ENCODE assay signal across 31 cellular contexts in the genomic region with DNA sequence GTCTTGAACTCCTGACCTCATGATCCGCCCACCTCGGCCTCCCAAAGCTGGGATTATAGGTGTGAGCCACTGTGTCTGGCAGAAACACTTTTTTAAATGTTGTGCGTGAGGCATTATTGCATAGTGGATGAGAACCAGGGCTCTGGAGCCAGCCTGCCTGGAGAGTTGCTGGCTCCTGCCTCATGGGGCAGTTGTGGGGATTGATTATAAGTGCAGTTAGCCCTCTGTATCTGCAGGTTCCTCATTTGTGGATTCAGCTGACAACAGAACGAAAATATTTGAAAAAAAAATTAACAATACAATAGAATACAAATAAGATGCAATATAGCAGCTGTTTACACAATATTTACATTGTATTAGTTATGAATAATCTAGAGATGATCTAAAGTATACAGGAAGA.
DNase-seq lines count a peak whose midpoint lies in the region; ATAC-seq, FAIRE-seq and TF ChIP-seq lines count a peak whose summit lies in the region.
"Had no signal": no experiment of that assay in that cellular context is flagged by ENCODE, and none has a peak within 500 bp of the region (broad histone marks: within the 10 kb centered on the region; RNA-seq: fewer than 3 reads in every experiment).

No MANE protein-coding gene starts in this region.

- H3K9ac ChIP-seq in K562 (ENCODE audit: insufficient read depth in 1 of 2, low read depth in 2 of 2, low read length in 2 of 2), result no peak overlapping the region
- H3K9ac ChIP-seq: KMS-11 had no signal

- no peak for TF ChIP-seq POLR2A in K562 (conservative IDR thresholded peaks at IDR 0.05)

- H3K27me3 Mint-ChIP-seq in stimulated activated naive CD8-positive, alpha-beta T cell treated with anti-CD3 and anti-CD28 coated beads, Interleukin-15, Interleukin-2, amounts not matched to agents 100 ng/mL and 50 ng/mL, for 24 hours, result no peaks in the 10 kb centered on the region
- no peaks in the 10 kb centered on the region for H3K27me3 Mint-ChIP-seq in stimulated activated naive CD8-positive, alpha-beta T cell treated with anti-CD3 and anti-CD28 coated beads, Interleukin-15, amount 100 ng/mL, for 72 hours
- H3K27me3 Mint-ChIP-seq: brain had no signal

- H3K9me3 ChIP-seq in OCI-LY7 (ENCODE audit: low read length) (no peaks in the 10 kb centered on the region), K562 (replicated peaks; ENCODE audit: control insufficient read depth, insufficient read depth, low read depth, low read length) (no peaks in the 10 kb centered on the region)
- H3K9me3 ChIP-seq: esophagus squamous epithelium, heart left ventricle, stomach, tibial artery had no signal

- H4K20me1 ChIP-seq in OCI-LY7 (ENCODE audit: insufficient read depth, low read length), result no peaks in the 10 kb centered on the region; the same call in 1 of the 2 replicates
- peaks cover 4% of the 10 kb centered on the region for H4K20me1 ChIP-seq in K562 (replicated peaks; ENCODE audit: control insufficient read depth, insufficient read depth, low read length)

- H3K4me1 ChIP-seq in OCI-LY7 (ENCODE audit: insufficient read depth, low read length, poor library complexity, severe bottlenecking) (peaks cover 85% of the 10 kb centered on the region), K562 (replicated peaks in 1 of 2; ENCODE audit: control insufficient read depth in 2 of 2, insufficient read depth in 2 of 2, low read length in 2 of 2) (peaks cover 23 to 64% of the 10 kb centered on the region in 2 experiments)

- peaks cover 10% of the 10 kb centered on the region for H3K36me3 Mint-ChIP-seq in stimulated activated naive CD8-positive, alpha-beta T cell treated with anti-CD3 and anti-CD28 coated beads, Interleukin-15, Interleukin-2, amounts not matched to agents 100 ng/mL and 50 ng/mL, for 24 hours (ENCODE audit: low read depth)
- H3K36me3 Mint-ChIP-seq: natural killer cell had no signal

- H3K27me3 ChIP-seq in K562 (ENCODE audit: control insufficient read depth in 2 of 2, insufficient read depth in 2 of 2, low read length in 2 of 2), result no peaks in the 10 kb centered on the region
- H3K27me3 ChIP-seq: esophagus squamous epithelium, foreskin keratinocyte, heart left ventricle, stomach, tibial artery had no signal

- peak overlapping the region; percentile 56 for H3K27ac Mint-ChIP-seq in stimulated activated naive CD8-positive, alpha-beta T cell treated with anti-CD3 and anti-CD28 coated beads, Interleukin-15, Interleukin-2, amounts not matched to agents 100 ng/mL and 50 ng/mL, for 24 hours
- peak overlapping the region in 1 of 2 donors; percentile 60 for H3K27ac Mint-ChIP-seq in stimulated activated naive CD8-positive, alpha-beta T cell treated with anti-CD3 and anti-CD28 coated beads, Interleukin-15, amount 100 ng/mL, for 72 hours

- no peak overlapping the region for H3K4me3 ChIP-seq in OCI-LY7 (ENCODE audit: low read depth, low read length, poor library complexity, severe bottlenecking)
- no peak overlapping the region for H3K4me3 ChIP-seq in K562
- H3K4me3 ChIP-seq: esophagus squamous epithelium, heart left ventricle, stomach, tibial artery had no signal

- no peaks in the 10 kb centered on the region for H3K9me2 ChIP-seq in OCI-LY7 (ENCODE audit: insufficient read depth, low read length)

- BruUV-seq in OCI-LY7 (replicated peaks; lab: Mats Ljungman, UMichigan) (no TSS peak), K562 (replicated peaks; lab: Mats Ljungman, UMichigan) (no TSS peak)

- no peak for TF ChIP-seq RAD21 in K562 (CRISPR knock-in tag; conservative IDR thresholded peaks at IDR 0.05 in 1 of 2, IDR thresholded peaks at IDR 0.05 in 1 of 2)

- H3K9me3 Mint-ChIP-seq in stimulated activated naive CD8-positive, alpha-beta T cell treated with anti-CD3 and anti-CD28 coated beads, Interleukin-15, Interleukin-2, amounts not matched to agents 100 ng/mL and 50 ng/mL, for 24 hours, result no peaks in the 10 kb centered on the region
- no peaks in the 10 kb centered on the region for H3K9me3 Mint-ChIP-seq in stimulated activated naive CD8-positive, alpha-beta T cell treated with anti-CD3 and anti-CD28 coated beads, Interleukin-15, amount 100 ng/mL, for 72 hours
- H3K9me3 Mint-ChIP-seq: brain, natural killer cell had no signal

- peaks cover 79% of the 10 kb centered on the region; the same call in 1 of the 2 replicates for H3K79me2 ChIP-seq in OCI-LY7 (ENCODE audit: insufficient read depth, low read depth, low read length)
- peaks cover 72% of the 10 kb centered on the region for H3K79me2 ChIP-seq in K562 (ENCODE audit: control insufficient read depth, insufficient read depth, low read length)

- no peak for TF ChIP-seq EP300 in K562 (IDR thresholded peaks at IDR 0.05; ENCODE audit: low read length)

- no peak overlapping the region for H3K4me3 Mint-ChIP-seq in stimulated activated naive CD8-positive, alpha-beta T cell treated with anti-CD3 and anti-CD28 coated beads, Interleukin-15, Interleukin-2, amounts not matched to agents 100 ng/mL and 50 ng/mL, for 24 hours
- no peak overlapping the region for H3K4me3 Mint-ChIP-seq in stimulated activated naive CD8-positive, alpha-beta T cell treated with anti-CD3 and anti-CD28 coated beads, Interleukin-15, amount 100 ng/mL, for 72 hours
- H3K4me3 Mint-ChIP-seq: brain had no signal

- in situ Hi-C loops in K562 (cut with MboI), result no loop called here

- no peak for DNase-seq in stimulated activated naive CD8-positive, alpha-beta T cell treated with anti-CD3 and anti-CD28 coated beads, Interleukin-15, amount 100 ng/mL, for 72 hours
- DNase-seq in OCI-LY7 (ENCODE audit: low spot score) (no peak), K562 (ENCODE audit: extremely low read depth in 1 of 4, low spot score in 3 of 4) (no peak), mesenteric fat pad (ENCODE audit: low spot score) (no peak), amygdala (lab: John Stamatoyannopoulos, UW) (no peak)
- no peak for DNase-seq in stimulated activated CD4-positive, alpha-beta T cell treated with anti-CD3 and anti-CD28 coated beads, Interleukin-15, amount 100 ng/mL, for 24 hours
- DNase-seq: activated CD4-positive, CD25-positive, alpha-beta regulatory T cell; activated naive CD4-positive, alpha-beta T cell; activated T-cell treated with anti-CD3 and anti-CD28 coated beads, Interleukin-2, amount 50 U/mL, for 48 hours; dermis blood vessel endothelial cell; DMS153; esophagus squamous epithelium; foreskin keratinocyte; heart left ventricle; midbrain; MM.1S; natural killer cell; NCI-H146; NCI-H226; NCI-H69; SIG-M5; stomach; T-helper 9 cell; tibial artery had no signal

- intact Hi-C loops in OCI-LY7 (cut with micrococcal nuclease; ENCODE audit: unreplicated experiment) (no loop called here), K562 (cut with micrococcal nuclease) (no loop called here)

- TF ChIP-seq CTCF in OCI-LY7 (conservative IDR thresholded peaks at IDR 0.05; ENCODE audit: low read length), result no peak
- no peak for TF ChIP-seq CTCF in K562 (IDR thresholded peaks at IDR 0.05 in 2 of 3, conservative IDR thresholded peaks at IDR 0.05 in 1 of 3; ENCODE audit: insufficient read depth in 2 of 3, low read depth in 1 of 3, low read length in 3 of 3)

- POLR2A ChIA-PET in OCI-LY7 (lab: Charles Lee) (interaction anchor here (0.6 to 1.7 kb wide), 4 partner anchors 19 to 45 kb away, joined by 4 to 5 read pairs (median 4); no protein-coding TSS in a partner anchor), K562 (lab: Yijun Ruan, JAX) (no interaction called here)

- CTCF ChIA-PET in OCI-LY7 (lab: Charles Lee; ENCODE audit: unreplicated experiment), result no interaction called here
- CTCF ChIA-PET in K562 (lab: Yijun Ruan, JAX; ENCODE audit: low intra/inter-chr PET ratio), result no interaction called here

- H2AFZ ChIP-seq in OCI-LY7 (ENCODE audit: low read length) (no peak overlapping the region), K562 (ENCODE audit: low read depth, low read length) (no peak overlapping the region)

- H3K4me2 ChIP-seq in OCI-LY7 (ENCODE audit: low read length) (peak overlapping the region; percentile 18), K562 (ENCODE audit: insufficient read depth, low read length) (no peak overlapping the region)
- H3K4me2 ChIP-seq: KMS-11 had no signal

- peaks cover 3% of the 10 kb centered on the region for H3K9me1 ChIP-seq in K562 (ENCODE audit: control insufficient read depth, insufficient read depth, low read length)

- H3K27ac ChIP-seq in OCI-LY7 (ENCODE audit: low read depth, low read length, poor library complexity, severe bottlenecking) (no peak overlapping the region), K562 (ENCODE audit: extremely low read depth, low read depth, low read length) (no peak overlapping the region)
- H3K27ac ChIP-seq: esophagus squamous epithelium, foreskin keratinocyte, KMS-11, tibial artery had no signal

- H3K4me1 Mint-ChIP-seq in stimulated activated naive CD8-positive, alpha-beta T cell treated with anti-CD3 and anti-CD28 coated beads, Interleukin-15, Interleukin-2, amounts not matched to agents 100 ng/mL and 50 ng/mL, for 24 hours (ENCODE audit: low read depth), result peaks cover 94% of the 10 kb centered on the region
- peaks cover 95% of the 10 kb centered on the region for H3K4me1 Mint-ChIP-seq in stimulated activated naive CD8-positive, alpha-beta T cell treated with anti-CD3 and anti-CD28 coated beads, Interleukin-15, amount 100 ng/mL, for 72 hours

- WGBS in K562 (ENCODE audit: insufficient coverage, low coverage, missing lambda C conversion rate), result 65% methylated on average over 4 of the region's 4 CpGs

- no peak for FAIRE-seq in K562 (lab: Jason Lieb, UNC)
- FAIRE-seq: endometrium, H54, HTR-8/SVneo had no signal

- no peak for ATAC-seq in stimulated activated naive CD8-positive, alpha-beta T cell treated with anti-CD3 and anti-CD28 coated beads, Interleukin-15, amount 100 ng/mL, for 72 hours
- no peak for ATAC-seq in K562
- no peak for ATAC-seq in GM19023 (IDR thresholded peaks at IDR 0.05; ENCODE audit: unreplicated experiment)
- ATAC-seq: foreskin keratinocyte, heart left ventricle, natural killer cell had no signal

- H3K36me3 ChIP-seq in OCI-LY7 (ENCODE audit: insufficient read depth, low read length) (peaks cover 8% of the 10 kb centered on the region), K562 (ENCODE audit: control insufficient read depth, insufficient read depth, low read length) (peaks cover 6% of the 10 kb centered on the region; the same call in 1 of the 3 replicates)
- H3K36me3 ChIP-seq: tibial artery had no signal

TF ChIP-seq in K562, 482 proteins besides CTCF, POLR2A, EP300 and RAD21:
- TF ChIP-seq KAT7 (CRISPR knock-in tag; IDR thresholded peaks at IDR 0.05; ENCODE audit: borderline replicate concordance) (no peak), EGR1 (conservative IDR thresholded peaks at IDR 0.05) (0 out of 2 replicates have a peak, but pooled peaks have one; percentile 13)
